ENCODE assay signal across 10 cellular contexts in the genomic region with DNA sequence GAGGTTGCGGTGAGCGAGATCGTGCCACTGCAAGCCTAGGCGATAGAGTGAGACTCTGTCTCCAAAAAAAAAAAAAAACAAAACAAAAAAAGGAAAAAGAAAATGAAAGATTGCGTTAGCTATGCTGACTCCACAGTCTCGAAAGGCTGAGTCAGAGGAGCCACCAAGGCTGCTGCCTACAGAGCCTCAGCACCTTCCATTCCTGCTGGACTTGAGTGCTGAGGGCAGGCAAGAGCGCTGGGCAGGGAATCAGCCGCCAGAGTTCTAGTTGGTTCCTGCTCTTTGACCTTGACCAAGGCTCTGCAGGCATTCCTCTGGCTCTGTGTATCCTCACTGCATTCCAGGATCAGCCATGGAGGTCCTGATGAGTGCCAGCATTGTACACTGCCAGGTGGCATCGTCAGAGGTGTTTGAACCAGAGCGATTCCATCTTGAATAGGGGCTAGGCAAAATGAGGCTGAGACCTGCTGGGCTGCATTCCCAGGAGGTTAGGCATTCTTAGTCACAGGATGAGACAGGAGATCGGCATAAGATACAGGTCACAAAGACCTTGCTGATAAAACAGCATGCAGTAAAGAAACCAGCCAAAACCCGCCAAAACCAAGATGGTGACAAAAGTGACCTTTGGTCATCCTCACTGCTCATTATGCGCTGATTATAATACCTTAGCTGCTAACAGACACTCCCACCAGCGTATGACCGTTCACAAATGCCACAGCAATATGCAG. TPM values are rescaled to one million over a fixed set of nuclear protein-coding genes. Genes with fewer than 3 reads are reported as not detected.
A peak's percentile ranks its signal among the peaks of the same experiment; 100 is the strongest.
DNase-seq lines count a peak whose midpoint lies in the region; ATAC-seq and TF ChIP-seq lines count a peak whose summit lies in the region.
"Had no signal": no experiment of that assay in that cellular context is flagged by ENCODE, and none has a peak within 500 bp of the region (broad histone marks: within the 10 kb centered on the region; RNA-seq: fewer than 3 reads in every experiment).

No MANE protein-coding gene starts in this region.

- H3K9me3 ChIP-seq in RWPE2 (ENCODE audit: severe bottlenecking): no peaks in the 10 kb centered on the region
- H3K9me3 ChIP-seq in suprapubic skin: no peaks in the 10 kb centered on the region
- no peaks in the 10 kb centered on the region for H3K9me3 ChIP-seq in tibial nerve

- peaks cover 26% of the 10 kb centered on the region for H3K27me3 Mint-ChIP-seq in activated T-cell treated with anti-CD3 and anti-CD28 coated beads, Interleukin-2, amount 50 U/mL, for 72 hours (ENCODE audit: low read depth)
- peaks cover 28% of the 10 kb centered on the region for H3K27me3 Mint-ChIP-seq in activated T-cell treated with anti-CD3 and anti-CD28 coated beads, Interleukin-2, amount 50 U/mL, for 4 hours (ENCODE audit: low read depth)

- no peaks in the 10 kb centered on the region for H3K27me3 ChIP-seq in RWPE2 (ENCODE audit: insufficient read depth, poor library complexity, severe bottlenecking)
- H3K27me3 ChIP-seq in suprapubic skin: no peaks in the 10 kb centered on the region
- no peaks in the 10 kb centered on the region for H3K27me3 ChIP-seq in tibial nerve

- peak in 1 of 2 donors; percentile 23 for DNase-seq in activated T-cell treated with anti-CD3 and anti-CD28 coated beads, Interleukin-2, amount 50 U/mL, for 72 hours
- DNase-seq in activated T-cell treated with anti-CD3 and anti-CD28 coated beads, Interleukin-2, amount 50 U/mL, for 4 hours: no peak
- DNase-seq in RWPE2 (ENCODE audit: low spot score): peak; percentile 87
- peak; percentile 56 for DNase-seq in fibroblast of peridontal ligament (ENCODE audit: extremely low read depth)
- DNase-seq in suprapubic skin (ENCODE audit: low spot score in 2 of 2): no peak
- DNase-seq in sciatic nerve (ENCODE audit: low spot score): no peak
- DNase-seq in tibial nerve (ENCODE audit: low spot score in 2 of 2): no peak
- no peak for DNase-seq in SKM-1 (lab: John Stamatoyannopoulos, UW; ENCODE audit: unreplicated experiment)
- DNase-seq: AML-193 had no signal

- no peaks in the 10 kb centered on the region for H3K36me3 ChIP-seq in RWPE2 (ENCODE audit: low read depth)
- peaks cover 8% of the 10 kb centered on the region for H3K36me3 ChIP-seq in suprapubic skin
- H3K36me3 ChIP-seq in tibial nerve: peaks cover 0 to 11% (median 0%) of the 10 kb centered on the region in 3 donors

- TF ChIP-seq EP300 in suprapubic skin (IDR thresholded peaks at IDR 0.05) (no peak), tibial nerve (IDR thresholded peaks at IDR 0.05) (no peak)

- peaks cover 27% of the 10 kb centered on the region for H3K4me1 Mint-ChIP-seq in activated T-cell treated with anti-CD3 and anti-CD28 coated beads, Interleukin-2, amount 50 U/mL, for 72 hours (ENCODE audit: low read depth)
- peaks cover 7% of the 10 kb centered on the region for H3K4me1 Mint-ChIP-seq in activated T-cell treated with anti-CD3 and anti-CD28 coated beads, Interleukin-2, amount 50 U/mL, for 4 hours (ENCODE audit: low read depth)

- H3K27ac Mint-ChIP-seq in activated T-cell treated with anti-CD3 and anti-CD28 coated beads, Interleukin-2, amount 50 U/mL, for 72 hours: no peak overlapping the region

- WGBS in suprapubic skin: 51% methylated on average over 13 of the region's 15 CpGs
- WGBS in tibial nerve, 2 donors: 75 to 78% methylated on average over 15 of the region's 15 CpGs

- H3K4me3 ChIP-seq in RWPE2 (ENCODE audit: severe bottlenecking) (no peak overlapping the region), suprapubic skin (no peak overlapping the region), tibial nerve (no peak overlapping the region)

- TF ChIP-seq POLR2A in suprapubic skin (IDR thresholded peaks at IDR 0.05) (no peak), tibial nerve (IDR thresholded peaks at IDR 0.05) (no peak)

- ATAC-seq in activated T-cell treated with anti-CD3 and anti-CD28 coated beads, Interleukin-2, amount 50 U/mL, for 72 hours (replicated peaks in 1 of 2): peak; percentile 50 to 71
- ATAC-seq in activated T-cell treated with anti-CD3 and anti-CD28 coated beads, Interleukin-2, amount 50 U/mL, for 4 hours: no peak
- ATAC-seq in RWPE2 (ENCODE audit: low read depth) (peak; percentile 76), sciatic nerve (no peak)

- H3K27ac ChIP-seq in RWPE2 (ENCODE audit: poor library complexity, severe bottlenecking) (peak overlapping the region; percentile 82), suprapubic skin (peak overlapping the region; percentile 71), tibial nerve (no peak overlapping the region)

- intact Hi-C loops in sciatic nerve (cut with DNase I): no loop called here

- H3K4me3 Mint-ChIP-seq in activated T-cell treated with anti-CD3 and anti-CD28 coated beads, Interleukin-2, amount 50 U/mL, for 72 hours: peak overlapping the region in 1 of 2 donors; percentile 17
- no peak overlapping the region for H3K4me3 Mint-ChIP-seq in activated T-cell treated with anti-CD3 and anti-CD28 coated beads, Interleukin-2, amount 50 U/mL, for 4 hours

- H3K9me3 Mint-ChIP-seq in activated T-cell treated with anti-CD3 and anti-CD28 coated beads, Interleukin-2, amount 50 U/mL, for 72 hours: no peaks in the 10 kb centered on the region
- no peaks in the 10 kb centered on the region for H3K9me3 Mint-ChIP-seq in activated T-cell treated with anti-CD3 and anti-CD28 coated beads, Interleukin-2, amount 50 U/mL, for 4 hours

- TF ChIP-seq CTCF in RWPE2 (IDR thresholded peaks at IDR 0.05; ENCODE audit: poor library complexity, severe bottlenecking): no peak
- no peak for TF ChIP-seq CTCF in suprapubic skin (IDR thresholded peaks at IDR 0.05)
- TF ChIP-seq CTCF in tibial nerve (IDR thresholded peaks at IDR 0.05): no peak

- no peaks in the 10 kb centered on the region for H3K36me3 Mint-ChIP-seq in activated T-cell treated with anti-CD3 and anti-CD28 coated beads, Interleukin-2, amount 50 U/mL, for 72 hours (ENCODE audit: insufficient read depth in 2 of 2)
- H3K36me3 Mint-ChIP-seq in activated T-cell treated with anti-CD3 and anti-CD28 coated beads, Interleukin-2, amount 50 U/mL, for 4 hours (ENCODE audit: insufficient read depth): no peaks in the 10 kb centered on the region

- peaks cover 36% of the 10 kb centered on the region for H3K4me1 ChIP-seq in RWPE2 (ENCODE audit: insufficient read depth, poor library complexity, severe bottlenecking)
- H3K4me1 ChIP-seq in suprapubic skin: peaks cover 50% of the 10 kb centered on the region
- peaks cover 0 to 4% (median 0%) of the 10 kb centered on the region in 4 donors for H3K4me1 ChIP-seq in tibial nerve

RNA-seq across cellular contexts. Expression of gene MESP2, which starts 5.9 kb away (rescaled TPM):
- not detected for total RNA-seq in activated T-cell treated with anti-CD3 and anti-CD28 coated beads, Interleukin-2, amount 50 U/mL, for 72 hours
- total RNA-seq in activated T-cell treated with anti-CD3 and anti-CD28 coated beads, Interleukin-2, amount 50 U/mL, for 4 hours: not detected
- 1 to 10 TPM in 1 of 4 donors, not detected in 3; 1.1 TPM for total RNA-seq in suprapubic skin
- 0.45 TPM for total RNA-seq in sciatic nerve
- 1 to 10 TPM in 1 of 4 donors, not detected in 3; 1.5 TPM for total RNA-seq in tibial nerve

RNA-seq across cellular contexts. Expression of gene MESP1, which starts 31.0 kb away (rescaled TPM):
- 1 to 10 TPM; 2.4 to 4.5 TPM for total RNA-seq in activated T-cell treated with anti-CD3 and anti-CD28 coated beads, Interleukin-2, amount 50 U/mL, for 72 hours
- 1 to 10 TPM; 2.7 to 3.1 (median 3.1) TPM for total RNA-seq in activated T-cell treated with anti-CD3 and anti-CD28 coated beads, Interleukin-2, amount 50 U/mL, for 4 hours
- total RNA-seq in suprapubic skin (1 to 10 TPM in 2 of 4 donors, under 1 TPM in 2; 0.49 to 1.9 (median 0.89) TPM), sciatic nerve (2.1 TPM), tibial nerve (10 to 100 TPM in 1 of 4 donors, 1 to 10 TPM in 3; 3.5 to 10.5 (median 6.2) TPM)

RNA-seq across cellular contexts. Expression of gene ANPEP, which starts 32.6 kb away (rescaled TPM):
- total RNA-seq in activated T-cell treated with anti-CD3 and anti-CD28 coated beads, Interleukin-2, amount 50 U/mL, for 72 hours: under 1 TPM; 0.28 to 0.43 TPM
- under 1 TPM; 0.54 to 0.83 (median 0.55) TPM for total RNA-seq in activated T-cell treated with anti-CD3 and anti-CD28 coated beads, Interleukin-2, amount 50 U/mL, for 4 hours
- total RNA-seq in suprapubic skin (10 to 100 TPM; 14.2 to 25.1 (median 19.0) TPM), sciatic nerve (53.7 TPM), tibial nerve (10 to 100 TPM; 47.2 to 79.2 (median 72.1) TPM)
- total RNA-seq: SK-MEL-5 had no signal

Comparison
In these comparisons a context has a peak if more than half of its experiments do, and no peak if none do; other contexts are left out.
1. ATAC-seq: peak in activated T-cell treated with anti-CD3 and anti-CD28 coated beads, Interleukin-2, amount 50 U/mL, for 72 hours (2 of 2) and RWPE2 (single experiment); none in activated T-cell treated with anti-CD3 and anti-CD28 coated beads, Interleukin-2, amount 50 U/mL, for 4 hours (0 of 2) and sciatic nerve (single experiment).
2. DNase-seq: peak in RWPE2 (single experiment) and fibroblast of peridontal ligament (single experiment); none in activated T-cell treated with anti-CD3 and anti-CD28 coated beads, Interleukin-2, amount 50 U/mL, for 4 hours (single experiment), suprapubic skin (0 of 2), sciatic nerve (single experiment), tibial nerve (0 of 2) and SKM-1 (single experiment).
3. H3K27ac ChIP-seq: peak in RWPE2 (single experiment) and suprapubic skin (single experiment); none in tibial nerve (0 of 4).
4. RNA of gene ANPEP, which starts 32.6 kb away (total RNA-seq): 47.2 to 79.2 TPM in tibial nerve, 53.7 TPM in sciatic nerve (single experiment) and 14.2 to 25.1 TPM in suprapubic skin; 0.54 to 0.83 TPM in activated T-cell treated with anti-CD3 and anti-CD28 coated beads, Interleukin-2, amount 50 U/mL, for 4 hours and 0.28 to 0.43 TPM in activated T-cell treated with anti-CD3 and anti-CD28 coated beads, Interleukin-2, amount 50 U/mL, for 72 hours; every median in the first group is over 4 times any median in the second.